16 cellular contexts compared by ENCODE assay signal in genomic region chr1:60924964-60925798, GRCh38.
DNase-seq lines count a peak whose midpoint lies in the region; ATAC-seq, FAIRE-seq and TF ChIP-seq lines count a peak whose summit lies in the region.
"Had no signal": no experiment of that assay in that cellular context is flagged by ENCODE, and none has a peak within 500 bp of the region (broad histone marks: within the 10 kb centered on the region; RNA-seq: fewer than 3 reads in every experiment).

No MANE protein-coding gene starts in this region.

- ATAC-seq in GM18511 (IDR thresholded peaks at IDR 0.05; ENCODE audit: unreplicated experiment), result no peak
- ATAC-seq: T-cell had no signal

- H3K27me3 ChIP-seq in ascending aorta, result no peaks in the 10 kb centered on the region

- H3K36me3 ChIP-seq in ascending aorta, result no peaks in the 10 kb centered on the region

- DNase-seq in COLO668 (lab: John Stamatoyannopoulos, UW; ENCODE audit: unreplicated experiment) (peak; percentile 42), NCI-H1694 (lab: John Stamatoyannopoulos, UW) (peak; percentile 28), SHP77 treated with DMSO at 0.1 percent for 48 hours (lab: John Stamatoyannopoulos, UW) (peak; percentile 19), islet precursor cell (peak; percentile 92), ascending aorta (ENCODE audit: low spot score in 2 of 2) (no peak), urothelium cell line (ENCODE audit: low spot score) (no peak)
- DNase-seq in effector CD4-positive, alpha-beta T cell, result no peak
- DNase-seq: activated CD8-positive, alpha-beta memory T cell treated with anti-CD3 and anti-CD28 coated beads, Interleukin-2, amount 50 U/mL, for 4 hours; activated naive CD4-positive, alpha-beta T cell treated with Interleukin-2 at 50 U/mL for 16 hours; Karpas-422; nucleus accumbens; T-cell had no signal

- intact Hi-C loops in ascending aorta (cut with DNase I), result no loop called here

- H3K27ac ChIP-seq in ascending aorta, result no peak overlapping the region
- H3K27ac ChIP-seq: HL-60, skin epidermis had no signal

- no peak for TF ChIP-seq CTCF in ascending aorta (IDR thresholded peaks at IDR 0.05)

- H3K4me3 ChIP-seq in ascending aorta, result no peak overlapping the region
- H3K4me3 ChIP-seq: skin epidermis had no signal

- no peak for FAIRE-seq in urothelium cell line (lab: Jason Lieb, UNC)
- FAIRE-seq: D721Med had no signal

- peaks cover 2 to 18% of the 10 kb centered on the region in 2 donors for H3K4me1 ChIP-seq in ascending aorta

- H3K9me3 ChIP-seq in ascending aorta, result no peaks in the 10 kb centered on the region

Comparison
In these comparisons a context has a peak if more than half of its experiments do, and no peak if none do; other contexts are left out.
1. DNase-seq: peak in COLO668 (single experiment), NCI-H1694 (single experiment), SHP77 treated with DMSO at 0.1 percent for 48 hours (single experiment) and islet precursor cell (single experiment); none in effector CD4-positive, alpha-beta T cell (single experiment), ascending aorta (0 of 2) and urothelium cell line (single experiment).